ENCODE assay signal across 1 cellular context in genomic region chr1:12424793-12425192, GRCh38.
TF ChIP-seq lines count a peak whose summit lies in the region.

No MANE protein-coding gene starts in this region.

TF ChIP-seq in IMR-90, 13 proteins besides CTCF, POLR2A, EP300 and RAD21:
- TF ChIP-seq CHD1 (IDR thresholded peaks at IDR 0.05; ENCODE audit: low read depth, low read length) (no peak), CEBPB (IDR thresholded peaks at IDR 0.05; ENCODE audit: low read depth, low read length) (no peak), MAFK (IDR thresholded peaks at IDR 0.05; ENCODE audit: low read depth, low read length) (no peak), FOS (IDR thresholded peaks at IDR 0.05; ENCODE audit: low read depth, low read length) (no peak), NFE2L2 (IDR thresholded peaks at IDR 0.05; ENCODE audit: low read depth, low read length) (no peak), MAZ (IDR thresholded peaks at IDR 0.05; ENCODE audit: borderline replicate concordance, low read depth, low read length) (no peak), MXI1 (IDR thresholded peaks at IDR 0.05; ENCODE audit: borderline replicate concordance, low read depth, low read length) (no peak), RCOR1 (IDR thresholded peaks at IDR 0.05; ENCODE audit: insufficient replicate concordance, low read length) (no peak), RFX5 (IDR thresholded peaks at IDR 0.05; ENCODE audit: low read depth, low read length) (no peak), BHLHE40 (IDR thresholded peaks at IDR 0.05; ENCODE audit: low read depth, low read length) (no peak), SMC3 (IDR thresholded peaks at IDR 0.05; ENCODE audit: low read depth, low read length) (no peak), USF2 (IDR thresholded peaks at IDR 0.05; ENCODE audit: low read depth, low read length) (no peak)
- TF ChIP-seq, protein P1, sequence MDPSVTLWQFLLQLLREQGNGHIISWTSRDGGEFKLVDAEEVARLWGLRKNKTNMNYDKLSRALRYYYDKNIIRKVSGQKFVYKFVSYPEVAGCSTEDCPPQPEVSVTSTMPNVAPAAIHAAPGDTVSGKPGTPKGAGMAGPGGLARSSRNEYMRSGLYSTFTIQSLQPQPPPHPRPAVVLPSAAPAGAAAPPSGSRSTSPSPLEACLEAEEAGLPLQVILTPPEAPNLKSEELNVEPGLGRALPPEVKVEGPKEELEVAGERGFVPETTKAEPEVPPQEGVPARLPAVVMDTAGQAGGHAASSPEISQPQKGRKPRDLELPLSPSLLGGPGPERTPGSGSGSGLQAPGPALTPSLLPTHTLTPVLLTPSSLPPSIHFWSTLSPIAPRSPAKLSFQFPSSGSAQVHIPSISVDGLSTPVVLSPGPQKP (IDR thresholded peaks at IDR 0.05; ENCODE audit: borderline replicate concordance, low read depth, low read length) = no peak
